Comparison of ENCODE assay signal across 1 cellular context in the genomic region with DNA sequence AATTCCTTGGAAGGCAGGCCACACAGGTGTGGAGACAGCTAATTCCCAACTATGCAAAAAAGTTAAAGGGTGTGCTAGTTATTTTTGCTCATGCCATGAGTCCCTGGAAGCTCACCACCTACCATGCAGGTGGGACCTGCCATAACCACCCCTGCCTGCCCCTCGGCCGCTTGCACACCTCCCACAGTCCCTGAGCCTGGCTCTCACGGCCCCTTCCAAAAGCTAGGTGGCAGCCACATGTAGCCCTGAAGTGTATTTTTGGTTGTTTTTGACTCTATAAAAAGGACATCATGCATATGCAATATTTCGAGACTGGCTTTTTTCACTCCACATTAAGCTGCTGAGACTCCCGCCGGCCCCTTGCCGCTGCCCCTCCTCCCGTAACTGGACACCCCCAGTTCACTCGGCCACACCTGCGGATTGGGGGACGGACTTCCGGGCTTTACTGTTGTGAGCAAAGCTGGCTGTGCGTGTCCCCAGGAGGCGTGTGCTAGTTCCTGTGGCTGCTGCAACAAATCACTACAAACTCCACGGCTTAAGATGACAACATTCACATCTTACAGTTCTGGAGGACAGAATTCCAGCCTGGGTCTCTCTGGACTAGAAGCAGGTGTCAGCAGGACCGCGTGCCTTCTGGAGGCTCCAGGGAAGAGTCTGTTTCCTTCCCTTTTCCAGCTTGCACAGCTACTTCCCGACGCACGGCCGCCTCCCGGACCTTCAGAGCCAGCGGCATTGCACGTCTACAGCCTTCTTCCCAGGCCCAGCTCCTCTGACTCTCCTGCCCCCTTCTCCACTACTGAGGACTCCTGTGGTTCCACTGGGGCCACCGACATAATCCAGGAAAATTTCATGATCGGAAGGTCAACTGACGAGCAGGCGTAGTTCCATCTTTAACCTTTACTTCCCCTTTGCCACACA.
TF ChIP-seq lines count a peak whose summit lies in the region.

No MANE protein-coding gene starts in this region.

TF ChIP-seq in GM23338, 12 proteins besides CTCF, POLR2A, EP300 and RAD21 (continued from another document):
- TF ChIP-seq ETS1 (IDR thresholded peaks at IDR 0.05) (no peak), CREB1 (CRISPR knock-in tag; IDR thresholded peaks at IDR 0.05; ENCODE audit: low read depth) (no peak), EZH2phosphoT487 (IDR thresholded peaks at IDR 0.05; ENCODE audit: unreplicated experiment) (no peak)
- TF ChIP-seq, protein P1, sequence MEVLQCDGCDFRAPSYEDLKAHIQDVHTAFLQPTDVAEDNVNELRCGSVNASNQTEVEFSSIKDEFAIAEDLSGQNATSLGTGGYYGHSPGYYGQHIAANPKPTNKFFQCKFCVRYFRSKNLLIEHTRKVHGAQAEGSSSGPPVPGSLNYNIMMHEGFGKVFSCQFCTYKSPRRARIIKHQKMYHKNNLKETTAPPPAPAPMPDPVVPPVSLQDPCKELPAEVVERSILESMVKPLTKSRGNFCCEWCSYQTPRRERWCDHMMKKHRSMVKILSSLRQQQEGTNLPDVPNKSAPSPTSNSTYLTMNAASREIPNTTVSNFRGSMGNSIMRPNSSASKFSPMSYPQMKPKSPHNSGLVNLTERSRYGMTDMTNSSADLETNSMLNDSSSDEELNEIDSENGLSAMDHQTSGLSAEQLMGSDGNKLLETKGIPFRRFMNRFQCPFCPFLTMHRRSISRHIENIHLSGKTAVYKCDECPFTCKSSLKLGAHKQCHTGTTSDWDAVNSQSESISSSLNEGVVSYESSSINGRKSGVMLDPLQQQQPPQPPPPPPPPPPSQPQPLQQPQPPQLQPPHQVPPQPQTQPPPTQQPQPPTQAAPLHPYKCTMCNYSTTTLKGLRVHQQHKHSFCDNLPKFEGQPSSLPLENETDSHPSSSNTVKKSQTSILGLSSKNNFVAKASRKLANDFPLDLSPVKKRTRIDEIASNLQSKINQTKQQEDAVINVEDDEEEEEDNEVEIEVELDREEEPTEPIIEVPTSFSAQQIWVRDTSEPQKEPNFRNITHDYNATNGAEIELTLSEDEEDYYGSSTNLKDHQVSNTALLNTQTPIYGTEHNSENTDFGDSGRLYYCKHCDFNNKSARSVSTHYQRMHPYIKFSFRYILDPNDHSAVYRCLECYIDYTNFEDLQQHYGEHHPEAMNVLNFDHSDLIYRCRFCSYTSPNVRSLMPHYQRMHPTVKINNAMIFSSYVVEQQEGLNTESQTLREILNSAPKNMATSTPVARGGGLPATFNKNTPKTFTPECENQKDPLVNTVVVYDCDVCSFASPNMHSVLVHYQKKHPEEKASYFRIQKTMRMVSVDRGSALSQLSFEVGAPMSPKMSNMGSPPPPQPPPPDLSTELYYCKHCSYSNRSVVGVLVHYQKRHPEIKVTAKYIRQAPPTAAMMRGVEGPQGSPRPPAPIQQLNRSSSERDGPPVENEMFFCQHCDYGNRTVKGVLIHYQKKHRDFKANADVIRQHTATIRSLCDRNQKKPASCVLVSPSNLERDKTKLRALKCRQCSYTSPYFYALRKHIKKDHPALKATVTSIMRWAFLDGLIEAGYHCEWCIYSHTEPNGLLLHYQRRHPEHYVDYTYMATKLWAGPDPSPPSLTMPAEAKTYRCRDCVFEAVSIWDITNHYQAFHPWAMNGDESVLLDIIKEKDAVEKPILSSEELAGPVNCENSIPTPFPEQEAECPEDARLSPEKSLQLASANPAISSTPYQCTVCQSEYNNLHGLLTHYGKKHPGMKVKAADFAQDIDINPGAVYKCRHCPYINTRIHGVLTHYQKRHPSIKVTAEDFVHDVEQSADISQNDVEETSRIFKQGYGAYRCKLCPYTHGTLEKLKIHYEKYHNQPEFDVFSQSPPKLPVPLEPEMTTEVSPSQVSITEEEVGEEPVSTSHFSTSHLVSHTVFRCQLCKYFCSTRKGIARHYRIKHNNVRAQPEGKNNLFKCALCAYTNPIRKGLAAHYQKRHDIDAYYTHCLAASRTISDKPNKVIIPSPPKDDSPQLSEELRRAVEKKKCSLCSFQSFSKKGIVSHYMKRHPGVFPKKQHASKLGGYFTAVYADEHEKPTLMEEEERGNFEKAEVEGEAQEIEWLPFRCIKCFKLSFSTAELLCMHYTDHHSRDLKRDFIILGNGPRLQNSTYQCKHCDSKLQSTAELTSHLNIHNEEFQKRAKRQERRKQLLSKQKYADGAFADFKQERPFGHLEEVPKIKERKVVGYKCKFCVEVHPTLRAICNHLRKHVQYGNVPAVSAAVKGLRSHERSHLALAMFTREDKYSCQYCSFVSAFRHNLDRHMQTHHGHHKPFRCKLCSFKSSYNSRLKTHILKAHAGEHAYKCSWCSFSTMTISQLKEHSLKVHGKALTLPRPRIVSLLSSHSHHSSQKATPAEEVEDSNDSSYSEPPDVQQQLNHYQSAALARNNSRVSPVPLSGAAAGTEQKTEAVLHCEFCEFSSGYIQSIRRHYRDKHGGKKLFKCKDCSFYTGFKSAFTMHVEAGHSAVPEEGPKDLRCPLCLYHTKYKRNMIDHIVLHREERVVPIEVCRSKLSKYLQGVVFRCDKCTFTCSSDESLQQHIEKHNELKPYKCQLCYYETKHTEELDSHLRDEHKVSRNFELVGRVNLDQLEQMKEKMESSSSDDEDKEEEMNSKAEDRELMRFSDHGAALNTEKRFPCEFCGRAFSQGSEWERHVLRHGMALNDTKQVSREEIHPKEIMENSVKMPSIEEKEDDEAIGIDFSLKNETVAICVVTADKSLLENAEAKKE (CRISPR knock-in tag; IDR thresholded peaks at IDR 0.05), result no peak
